ENCODE assay signal across 31 cellular contexts in the genomic region with DNA sequence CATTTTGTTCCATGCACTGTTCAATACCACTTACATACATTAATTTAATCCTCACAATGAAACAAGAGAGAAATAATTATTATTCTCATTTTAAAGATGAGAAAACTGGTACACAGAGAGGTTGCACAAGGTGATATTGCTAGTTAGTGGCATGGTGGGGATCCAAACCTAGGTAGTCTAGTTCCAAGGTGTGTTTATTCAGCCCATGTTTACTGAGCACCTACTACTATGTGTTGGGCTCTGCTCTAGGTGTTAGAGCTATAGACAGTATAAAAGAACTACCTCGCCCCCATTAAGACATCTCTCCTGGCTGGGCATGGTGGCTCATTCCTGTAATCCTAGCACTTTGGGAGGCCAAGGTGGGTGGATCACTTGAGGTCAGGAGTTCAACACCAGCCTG. TPM values are rescaled to one million over a fixed set of nuclear protein-coding genes. Genes with fewer than 3 reads are reported as not detected.
"Had no signal": no experiment of that assay in that cellular context is flagged by ENCODE, and none has a peak within 500 bp of the region (broad histone marks: within the 10 kb centered on the region; RNA-seq: fewer than 3 reads in every experiment).

No MANE protein-coding gene starts in this region.

- FAIRE-seq: colon, endometrium, endothelial cell of umbilical vein, frontal cortex had no signal

- H3K36me3 ChIP-seq: colonic mucosa, esophagus muscularis mucosa, esophagus squamous epithelium, gastrocnemius medialis, gastroesophageal sphincter, heart left ventricle, heart right ventricle had no signal

- H3K9me3 ChIP-seq: colonic mucosa, gastrocnemius medialis, heart right ventricle had no signal

- H3K27me3 ChIP-seq: colonic mucosa, foreskin keratinocyte, hepatocyte had no signal

- H3K27ac ChIP-seq: colonic mucosa, coronary artery, dorsolateral prefrontal cortex, epithelial cell of prostate, esophagus muscularis mucosa, esophagus squamous epithelium, foreskin keratinocyte, gastrocnemius medialis, gastroesophageal sphincter, heart left ventricle, heart right ventricle, hepatocyte had no signal

- H3K4me1 ChIP-seq: colonic mucosa, esophagus muscularis mucosa, esophagus squamous epithelium, foreskin keratinocyte, gastrocnemius medialis, gastroesophageal sphincter, heart left ventricle, heart right ventricle had no signal

- ATAC-seq: effector memory CD8-positive, alpha-beta T cell; esophagus mucosa; foreskin keratinocyte; gastrocnemius medialis; gastroesophageal sphincter; heart left ventricle; heart right ventricle had no signal

- H3K4me3 ChIP-seq: colonic mucosa, coronary artery, dorsolateral prefrontal cortex, esophagus muscularis mucosa, esophagus squamous epithelium, gastrocnemius medialis, gastroesophageal sphincter, heart left ventricle, heart right ventricle, hepatocyte had no signal

- H3K4me2 ChIP-seq: hepatocyte had no signal

- DNase-seq: colonic mucosa; cortex of kidney; dermis blood vessel endothelial cell; dorsolateral prefrontal cortex; effector CD4-positive, alpha-beta T cell; effector CD8-positive, alpha-beta T cell; effector memory CD4-positive, alpha-beta T cell; effector memory CD8-positive, alpha-beta T cell; endodermal cell; erythroblast; esophagus squamous epithelium; foreskin fibroblast; foreskin keratinocyte; foreskin melanocyte; gastrocnemius medialis; glutamatergic neuron; head of caudate nucleus; heart left ventricle; heart right ventricle had no signal

RNA-seq across cellular contexts. Expression of a gene that starts 3.2 kb away (rescaled TPM):
- polyA plus RNA-seq: endothelial cell of umbilical vein, esophagus, fibroblast of lung, foreskin keratinocyte, heart left ventricle, heart right ventricle, hepatocyte had no signal

RNA-seq across cellular contexts. Expression of a gene that starts 19.3 kb away (rescaled TPM):
- polyA plus RNA-seq: endothelial cell of umbilical vein, fibroblast of lung, foreskin keratinocyte, heart left ventricle, heart right ventricle had no signal
